14 cellular contexts compared by ENCODE assay signal in the genomic region with DNA sequence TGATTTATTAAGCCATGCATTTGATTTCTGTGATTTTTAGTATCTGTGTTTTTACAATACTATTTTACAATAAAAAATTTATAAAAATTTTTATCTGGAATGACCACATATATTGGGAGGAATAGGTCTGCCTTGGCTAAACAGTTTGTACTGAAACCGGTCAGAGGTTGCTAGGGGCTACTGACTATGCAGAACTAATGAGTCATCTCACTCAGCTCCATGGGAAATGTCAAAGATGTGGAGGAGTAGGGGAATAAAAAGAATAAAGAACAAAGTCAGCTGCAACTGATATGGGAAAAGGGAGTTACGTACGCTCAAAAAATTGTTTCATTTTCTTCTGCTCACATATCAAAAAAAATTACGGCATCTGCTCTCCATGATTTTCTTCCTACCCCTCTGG. TPM values are rescaled to one million over a fixed set of nuclear protein-coding genes. Genes with fewer than 3 reads are reported as not detected.
A peak's percentile ranks its signal among the peaks of the same experiment; 100 is the strongest.
DNase-seq lines count a peak whose midpoint lies in the region; ATAC-seq and TF ChIP-seq lines count a peak whose summit lies in the region.
"Had no signal": no experiment of that assay in that cellular context is flagged by ENCODE, and none has a peak within 500 bp of the region (broad histone marks: within the 10 kb centered on the region; RNA-seq: fewer than 3 reads in every experiment).

No MANE protein-coding gene starts in this region.

- no peak overlapping the region for H3K27ac ChIP-seq in PC-9
- no peak overlapping the region for H3K27ac ChIP-seq in esophagus muscularis mucosa (replicated peaks in 1 of 4)
- H3K27ac ChIP-seq: colonic mucosa, vagina had no signal

- POLR2A ChIA-PET in PC-9 (lab: Charles Lee; ENCODE audit: unreplicated experiment), result interaction anchor here (0.5 kb wide), 1 partner anchor 19 kb away, joined by 7 read pairs; no protein-coding TSS in a partner anchor

- H3K79me2 ChIP-seq in PC-9 (ENCODE audit: low read depth), result no peaks in the 10 kb centered on the region

- intact Hi-C loops in PC-9 (cut with micrococcal nuclease; ENCODE audit: unreplicated experiment) (no loop called here), esophagus muscularis mucosa (cut with DNase I) (no loop called here)

- TF ChIP-seq CTCF in PC-9 (conservative IDR thresholded peaks at IDR 0.05) (no peak), choroid plexus epithelial cell (conservative IDR thresholded peaks at IDR 0.05; ENCODE audit: low read depth, low read length) (no peak), esophagus muscularis mucosa (IDR thresholded peaks at IDR 0.05) (no peak)

- H4K20me1 ChIP-seq in PC-9 (ENCODE audit: insufficient read depth), result no peaks in the 10 kb centered on the region

- H3K36me3 ChIP-seq in PC-9 (ENCODE audit: low read depth), result no peaks in the 10 kb centered on the region
- no peaks in the 10 kb centered on the region for H3K36me3 ChIP-seq in esophagus muscularis mucosa
- H3K36me3 ChIP-seq: colonic mucosa, vagina had no signal

- H3K4me2 ChIP-seq in PC-9, result no peak overlapping the region

- H3K9me3 ChIP-seq in PC-9 (ENCODE audit: insufficient read depth, low read depth) (no peaks in the 10 kb centered on the region), esophagus muscularis mucosa (no peaks in the 10 kb centered on the region)
- H3K9me3 ChIP-seq: colonic mucosa, vagina had no signal

- H3K27me3 ChIP-seq in PC-9 (ENCODE audit: insufficient read depth, low read depth) (no peaks in the 10 kb centered on the region), esophagus muscularis mucosa (peaks cover 0 to 22% (median 0%) of the 10 kb centered on the region in 4 donors)
- H3K27me3 ChIP-seq: vagina had no signal

- WGBS in esophagus muscularis mucosa, result 65% methylated on average over 4 of the region's 4 CpGs

- no TSS peak for BruUV-seq in PC-9 (replicated peaks; lab: Mats Ljungman, UMichigan)

- no peak for ATAC-seq in HG03196 (IDR thresholded peaks at IDR 0.05; ENCODE audit: unreplicated experiment)

- H2AFZ ChIP-seq in PC-9, result no peak overlapping the region

- peak; percentile 22 to 35 for DNase-seq in PC-9
- peak; percentile 50 for DNase-seq in choroid plexus epithelial cell (ENCODE audit: low read depth)
- DNase-seq in left kidney (ENCODE audit: low read depth, low spot score), result peak; percentile 57
- DNase-seq in middle frontal gyrus (ENCODE audit: extremely low spot score, low spot score), result no peak
- no peak for DNase-seq in esophagus muscularis mucosa (ENCODE audit: extremely low spot score)
- DNase-seq in HUDEP-2 (lab: John Stamatoyannopoulos, UW; ENCODE audit: unreplicated experiment in 76 of 76), result no peak
- DNase-seq: activated CD4-positive, CD25-positive, alpha-beta regulatory T cell; CD4-positive, alpha-beta memory T cell; colonic mucosa; NCI-H1105; stimulated activated naive CD4-positive, alpha-beta T cell treated with Interleukin-2 at 50 U/mL for 16 hours; SW 1271 had no signal

- no peak for TF ChIP-seq POLR2A in esophagus muscularis mucosa (IDR thresholded peaks at IDR 0.05; ENCODE audit: low read depth)

- no peak for TF ChIP-seq EP300 in esophagus muscularis mucosa (IDR thresholded peaks at IDR 0.05)

- H3K4me1 ChIP-seq in PC-9 (replicated peaks; ENCODE audit: insufficient read depth) (peaks cover 10% of the 10 kb centered on the region; the same call in 1 of the 2 replicates), esophagus muscularis mucosa (no peaks in the 10 kb centered on the region)
- H3K4me1 ChIP-seq: colonic mucosa, vagina had no signal

- H3K9me2 ChIP-seq in PC-9 (ENCODE audit: insufficient read depth), result no peaks in the 10 kb centered on the region

- no peaks in the 10 kb centered on the region for H3F3A ChIP-seq in PC-9 (ENCODE audit: insufficient read depth, low read depth)

- H3K4me3 ChIP-seq in PC-9 (no peak overlapping the region), choroid plexus epithelial cell (ENCODE audit: low read depth, low read length) (no peak overlapping the region), esophagus muscularis mucosa (no peak overlapping the region)
- H3K4me3 ChIP-seq: colonic mucosa, vagina had no signal

- CTCF ChIA-PET in PC-9 (lab: Charles Lee), result no interaction called here

RNA-seq across cellular contexts. Expression of a gene that starts 8.6 kb away (rescaled TPM):
- total RNA-seq in PC-9 (2021) (1.4 and 2.4 TPM in 2 replicates), esophagus muscularis mucosa (1 to 10 TPM in 3 of 4 donors, under 1 TPM in 1; 0.42 to 1.3 (median 1.1) TPM)
- total RNA-seq: CD4-positive, alpha-beta memory T cell; vagina had no signal

Comparison
In these comparisons a context has a peak if more than half of its experiments do, and no peak if none do; other contexts are left out.
1. DNase-seq: peak in PC-9 (2 of 2), choroid plexus epithelial cell (single experiment) and left kidney (single experiment); none in middle frontal gyrus (single experiment), esophagus muscularis mucosa (single experiment) and HUDEP-2 (0 of 76).